ENCODE assay signal across 9 cellular contexts in the genomic region with DNA sequence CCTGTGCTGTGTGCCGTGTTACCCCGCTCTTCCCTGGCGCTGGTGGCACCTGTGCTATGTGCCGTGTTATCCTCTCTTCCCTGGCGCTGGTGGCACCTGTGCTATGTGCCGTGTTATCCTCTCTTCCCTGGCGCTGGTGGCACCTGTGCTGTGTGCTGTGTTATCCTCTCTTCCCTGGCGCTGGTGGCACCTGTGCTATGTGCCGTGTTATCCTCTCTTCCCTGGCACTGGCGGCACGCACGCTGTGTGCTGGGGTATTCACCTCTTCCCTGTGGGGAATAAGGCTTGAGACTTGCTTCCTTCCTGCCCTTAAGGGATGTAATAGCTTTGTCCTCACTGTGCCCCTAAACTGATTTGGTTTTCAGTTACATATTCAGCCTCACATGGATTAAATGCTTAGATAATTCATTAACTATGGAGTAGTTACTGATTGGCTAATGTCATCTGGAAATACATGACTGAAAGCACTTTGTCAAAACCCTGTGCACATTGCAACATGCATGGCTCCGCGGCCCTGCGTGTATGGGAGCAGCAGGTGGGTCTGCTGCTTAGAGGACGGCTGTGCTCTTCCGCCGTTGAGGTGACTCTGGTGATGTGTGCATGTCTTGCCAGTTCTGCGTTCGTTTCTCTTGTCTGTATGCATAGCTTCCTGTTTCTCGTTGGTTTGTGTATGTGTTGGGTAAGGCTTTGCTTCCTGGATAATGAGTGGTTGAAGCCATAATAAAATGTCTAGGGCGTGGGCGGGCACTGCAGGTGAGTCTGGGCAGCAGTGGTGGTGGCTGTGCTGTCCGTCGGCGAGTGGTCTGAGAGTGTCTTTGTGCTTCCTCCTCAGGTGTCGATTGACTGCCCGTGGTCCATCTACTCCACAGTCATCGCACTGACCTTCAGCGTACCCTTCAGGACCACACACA. TPM values are rescaled to one million over a fixed set of nuclear protein-coding genes. Genes with fewer than 3 reads are reported as not detected.
A peak's percentile ranks its signal among the peaks of the same experiment; 100 is the strongest.
DNase-seq lines count a peak whose midpoint lies in the region; FAIRE-seq and TF ChIP-seq lines count a peak whose summit lies in the region.
"Had no signal": no experiment of that assay in that cellular context is flagged by ENCODE, and none has a peak within 500 bp of the region (broad histone marks: within the 10 kb centered on the region; RNA-seq: fewer than 3 reads in every experiment).

No MANE protein-coding gene starts in this region.

- intact Hi-C loops in activated CD4-positive, alpha-beta T cell treated with anti-CD3 and anti-CD28 coated beads, Interleukin-2, amount 10 ng/mL, durations not matched to agents 24 days and 14 days (cut with micrococcal nuclease), result no loop called here
- intact Hi-C loops in kidney (cut with DNase I), result no loop called here

- CTCF ChIA-PET in HEK293T (lab: Yijun Ruan, JAX), result no interaction called here

- TF ChIP-seq POLR2A in tibial nerve (IDR thresholded peaks at IDR 0.05), result no peak

- peaks cover 79% of the 10 kb centered on the region for H3K36me3 Mint-ChIP-seq in activated CD4-positive, alpha-beta T cell treated with anti-CD3 and anti-CD28 coated beads, Interleukin-2, amount 10 ng/mL, durations not matched to agents 24 days and 14 days (ENCODE audit: low read depth)

- POLR2A ChIA-PET in HEK293T (lab: Yijun Ruan, JAX), result no interaction called here

- TF ChIP-seq EP300 in tibial nerve (IDR thresholded peaks at IDR 0.05), result no peak

- peaks cover 6 to 29% of the 10 kb centered on the region in 2 donors for H3K36me3 ChIP-seq in kidney (ENCODE audit: control insufficient read depth in 1 of 2, insufficient read depth in 2 of 2, low read length in 2 of 2)
- peaks cover 0 to 83% (median 3%) of the 10 kb centered on the region in 3 donors for H3K36me3 ChIP-seq in tibial nerve
- peaks cover 81% of the 10 kb centered on the region for H3K36me3 ChIP-seq in WERI-Rb-1

- H3K4me1 Mint-ChIP-seq in activated CD4-positive, alpha-beta T cell treated with anti-CD3 and anti-CD28 coated beads, Interleukin-2, amount 10 ng/mL, durations not matched to agents 24 days and 14 days, result peaks cover 59% of the 10 kb centered on the region

- H3K27ac ChIP-seq in kidney (ENCODE audit: low read depth in 2 of 2, low read length in 2 of 2), result peak overlapping the region; percentile 48 to 83
- H3K27ac ChIP-seq in tibial nerve, result peak overlapping the region in 3 of 4 donors; percentile 18 to 90 (median 80)
- H3K27ac ChIP-seq in WERI-Rb-1, result no peak overlapping the region

- no peak for TF ChIP-seq CTCF in kidney (IDR thresholded peaks at IDR 0.05; ENCODE audit: borderline replicate concordance, extremely low read depth, insufficient read depth)
- no peak for TF ChIP-seq CTCF in tibial nerve (IDR thresholded peaks at IDR 0.05)
- TF ChIP-seq CTCF in WERI-Rb-1 (IDR thresholded peaks at IDR 0.05; ENCODE audit: low read depth, low read length), result no peak

- H3K27ac Mint-ChIP-seq in activated CD4-positive, alpha-beta T cell treated with anti-CD3 and anti-CD28 coated beads, Interleukin-2, amount 10 ng/mL, durations not matched to agents 24 days and 14 days, result peak overlapping the region; percentile 81

- H3K4me3 Mint-ChIP-seq in activated CD4-positive, alpha-beta T cell treated with anti-CD3 and anti-CD28 coated beads, Interleukin-2, amount 10 ng/mL, durations not matched to agents 24 days and 14 days, result peak overlapping the region; percentile 73

- H3K4me3 ChIP-seq in kidney (ENCODE audit: low read length in 2 of 2) (peak overlapping the region; percentile 56 to 57), tibial nerve (no peak overlapping the region), WERI-Rb-1 (ENCODE audit: low read depth, low read length) (no peak overlapping the region)

- H3K27me3 ChIP-seq in tibial nerve, result no peaks in the 10 kb centered on the region
- no peaks in the 10 kb centered on the region for H3K27me3 ChIP-seq in WERI-Rb-1 (ENCODE audit: insufficient read depth, low read depth, severe bottlenecking)

- H3K9me3 ChIP-seq in kidney (ENCODE audit: control insufficient read depth in 1 of 2, low read length in 2 of 2), result no peaks in the 10 kb centered on the region
- H3K9me3 ChIP-seq in tibial nerve, result no peaks in the 10 kb centered on the region
- no peaks in the 10 kb centered on the region for H3K9me3 ChIP-seq in WERI-Rb-1 (ENCODE audit: severe bottlenecking)

- no peaks in the 10 kb centered on the region for H3K9me3 Mint-ChIP-seq in activated CD4-positive, alpha-beta T cell treated with anti-CD3 and anti-CD28 coated beads, Interleukin-2, amount 10 ng/mL, durations not matched to agents 24 days and 14 days

- DNase-seq in activated T-cell treated with anti-CD3 and anti-CD28 coated beads, Interleukin-2, amount 50 U/mL, for 1 hour, result peak; percentile 44
- DNase-seq in activated T-cell treated with anti-CD3 and anti-CD28 coated beads, Interleukin-2, amount 50 U/mL, for 48 hours, result no peak
- peak; percentile 84 for DNase-seq in activated CD4-positive, alpha-beta T cell treated with anti-CD3 and anti-CD28 coated beads, Interleukin-2, amount 10 ng/mL, durations not matched to agents 24 days and 14 days
- DNase-seq in kidney (peak; percentile 80), tibial nerve (ENCODE audit: low spot score in 2 of 2) (no peak), WERI-Rb-1 (no peak), HEK293T (ENCODE audit: extremely low spot score) (no peak)
- no peak for DNase-seq in NK-92 treated with Interleukin-12 subunit alpha and Interleukin-12 subunit beta, amount 100 ng/mL, for 24 hours (lab: John Stamatoyannopoulos, UW)
- DNase-seq: NCI-H1092 treated with DMSO at 0.1 percent for 48 hours had no signal

- WGBS in tibial nerve, 2 donors, result 90 to 94% methylated on average over 30 of the region's 30 CpGs

- no peak for FAIRE-seq in kidney (lab: Jason Lieb, UNC)

- no peak overlapping the region for H3K9ac ChIP-seq in kidney (ENCODE audit: low read length in 2 of 2)

- no peaks in the 10 kb centered on the region for H3K27me3 Mint-ChIP-seq in activated CD4-positive, alpha-beta T cell treated with anti-CD3 and anti-CD28 coated beads, Interleukin-2, amount 10 ng/mL, durations not matched to agents 24 days and 14 days

- peaks cover 26 to 50% of the 10 kb centered on the region in 2 donors for H3K4me1 ChIP-seq in kidney (ENCODE audit: control insufficient read depth in 1 of 2, insufficient read depth in 1 of 2, low read depth in 1 of 2, low read length in 2 of 2)
- H3K4me1 ChIP-seq in tibial nerve, result peaks cover 0 to 48% (median 41%) of the 10 kb centered on the region in 4 donors

TF ChIP-seq in HEK293T, 16 proteins besides CTCF, POLR2A, EP300 and RAD21:
- TF ChIP-seq ARNT (IDR thresholded peaks at IDR 0.05) (no peak), SUZ12 (IDR thresholded peaks at IDR 0.05) (no peak), SP1 (IDR thresholded peaks at IDR 0.05) (no peak), L3MBTL2 (conservative IDR thresholded peaks at IDR 0.05) (no peak), HDGF (IDR thresholded peaks at IDR 0.05; ENCODE audit: borderline replicate concordance) (no peak), ELF4 (IDR thresholded peaks at IDR 0.05) (no peak), FOXK2 (IDR thresholded peaks at IDR 0.05) (no peak), LEF1 (IDR thresholded peaks at IDR 0.05; ENCODE audit: borderline replicate concordance) (no peak), ZNF384 (IDR thresholded peaks at IDR 0.05) (no peak)
- TF ChIP-seq, protein P1, sequence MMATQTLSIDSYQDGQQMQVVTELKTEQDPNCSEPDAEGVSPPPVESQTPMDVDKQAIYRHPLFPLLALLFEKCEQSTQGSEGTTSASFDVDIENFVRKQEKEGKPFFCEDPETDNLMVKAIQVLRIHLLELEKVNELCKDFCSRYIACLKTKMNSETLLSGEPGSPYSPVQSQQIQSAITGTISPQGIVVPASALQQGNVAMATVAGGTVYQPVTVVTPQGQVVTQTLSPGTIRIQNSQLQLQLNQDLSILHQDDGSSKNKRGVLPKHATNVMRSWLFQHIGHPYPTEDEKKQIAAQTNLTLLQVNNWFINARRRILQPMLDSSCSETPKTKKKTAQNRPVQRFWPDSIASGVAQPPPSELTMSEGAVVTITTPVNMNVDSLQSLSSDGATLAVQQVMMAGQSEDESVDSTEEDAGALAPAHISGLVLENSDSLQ (IDR thresholded peaks at IDR 0.05), result no peak

RNA-seq across cellular contexts. Expression of a gene that starts 17.9 kb away (rescaled TPM):
- total RNA-seq in activated CD4-positive, alpha-beta T cell treated with anti-CD3 and anti-CD28 coated beads, Interleukin-2, amount 10 ng/mL, durations not matched to agents 24 days and 14 days, result 10.0 and 16.5 TPM in 2 replicates
- total RNA-seq in kidney (8.1 TPM), tibial nerve (10 to 100 TPM in 3 of 4 donors, 1 to 10 TPM in 1; 4.7 to 22.0 (median 14.2) TPM)
- 0.84 TPM for polyA plus RNA-seq in kidney (ENCODE audit: insufficient read depth, low read depth, low replicate concordance)

RNA-seq across cellular contexts. Expression of a gene that starts 44.2 kb away (rescaled TPM):
- total RNA-seq in activated CD4-positive, alpha-beta T cell treated with anti-CD3 and anti-CD28 coated beads, Interleukin-2, amount 10 ng/mL, durations not matched to agents 24 days and 14 days, result 13.1 and 15.0 TPM in 2 replicates
- total RNA-seq in kidney, result 15.8 TPM
- 18.3 TPM for polyA plus RNA-seq in kidney (ENCODE audit: insufficient read depth, low read depth, low replicate concordance)
- 10 to 100 TPM; 14.9 to 45.0 (median 30.2) TPM for total RNA-seq in tibial nerve

Comparison
In these comparisons a context has a peak if more than half of its experiments do, and no peak if none do; other contexts are left out.
1. DNase-seq: peak in activated T-cell treated with anti-CD3 and anti-CD28 coated beads, Interleukin-2, amount 50 U/mL, for 1 hour (single experiment), activated CD4-positive, alpha-beta T cell treated with anti-CD3 and anti-CD28 coated beads, Interleukin-2, amount 10 ng/mL, durations not matched to agents 24 days and 14 days (single experiment) and kidney (single experiment); none in activated T-cell treated with anti-CD3 and anti-CD28 coated beads, Interleukin-2, amount 50 U/mL, for 48 hours (0 of 2), tibial nerve (0 of 2), WERI-Rb-1 (single experiment), NK-92 treated with Interleukin-12 subunit alpha and Interleukin-12 subunit beta, amount 100 ng/mL, for 24 hours (single experiment) and HEK293T (single experiment).
2. H3K4me3 ChIP-seq: peak in kidney (2 of 2); none in tibial nerve (0 of 4) and WERI-Rb-1 (single experiment).